23 cellular contexts compared by ENCODE assay signal in genomic region chr12:53950789-53951576, GRCh38. TPM values are rescaled to one million over a fixed set of nuclear protein-coding genes. Genes with fewer than 3 reads are reported as not detected.
DNase-seq lines count a peak whose midpoint lies in the region; ATAC-seq and TF ChIP-seq lines count a peak whose summit lies in the region.
"Had no signal": no experiment of that assay in that cellular context is flagged by ENCODE, and none has a peak within 500 bp of the region (broad histone marks: within the 10 kb centered on the region; RNA-seq: fewer than 3 reads in every experiment).

No MANE protein-coding gene starts in this region.

- H3K9ac ChIP-seq in mammary epithelial cell (ENCODE audit: insufficient read depth, low read length), result no peak overlapping the region

- intact Hi-C loops in activated CD4-positive, alpha-beta memory T cell treated with anti-CD3 and anti-CD28 coated beads for 36 hours (cut with micrococcal nuclease), result loop anchor here (5.0 kb wide), 2 partner anchors 36 to 101 kb away; partner anchors contain the start of genes HOXC10 and HOXC4
- intact Hi-C loops in mammary epithelial cell (cut with micrococcal nuclease), result loop anchor here (1.0 kb wide), 2 partner anchors 160 to 184 kb away; no protein-coding TSS in a partner anchor

- no peak for TF ChIP-seq CTCF in mammary epithelial cell (conservative IDR thresholded peaks at IDR 0.05 in 1 of 2, IDR thresholded peaks at IDR 0.05 in 1 of 2; ENCODE audit: extremely low read depth in 1 of 2, insufficient read depth in 1 of 2, low read depth in 1 of 2, low read length in 2 of 2)

- 46% methylated on average over 16 of the region's 34 CpGs for WGBS in mammary epithelial cell (ENCODE audit: low coverage, missing lambda C conversion rate)

- H3K4me1 Mint-ChIP-seq in stimulated activated naive CD8-positive, alpha-beta T cell treated with anti-CD3 and anti-CD28 coated beads, Interleukin-15, Interleukin-2, amounts not matched to agents 100 ng/mL and 50 ng/mL, for 24 hours (ENCODE audit: low read depth), result peaks cover 9% of the 10 kb centered on the region
- H3K4me1 Mint-ChIP-seq in activated CD4-positive, alpha-beta memory T cell treated with anti-CD3 and anti-CD28 coated beads for 36 hours (ENCODE audit: low read depth), result peaks cover 11% of the 10 kb centered on the region

- no TSS peak for BruUV-seq in mammary epithelial cell (replicated peaks; lab: Mats Ljungman, UMichigan)

- H3K4me3 ChIP-seq in mammary epithelial cell (replicated peaks in 1 of 3; ENCODE audit: insufficient read depth in 1 of 3, low read depth in 2 of 3, low read length in 3 of 3), result no peak overlapping the region
- H3K4me3 ChIP-seq: MG63, pancreas, sigmoid colon, tibial nerve had no signal

- peak overlapping the region; percentile 35 for H3K4me3 Mint-ChIP-seq in stimulated activated naive CD8-positive, alpha-beta T cell treated with anti-CD3 and anti-CD28 coated beads, Interleukin-15, Interleukin-2, amounts not matched to agents 100 ng/mL and 50 ng/mL, for 24 hours
- H3K4me3 Mint-ChIP-seq in activated CD4-positive, alpha-beta memory T cell treated with anti-CD3 and anti-CD28 coated beads for 36 hours, result no peak overlapping the region
- H3K4me3 Mint-ChIP-seq: WTC11 had no signal

- no peak overlapping the region for H3K27ac ChIP-seq in mammary epithelial cell (ENCODE audit: insufficient read depth, low read depth, low read length)
- H3K27ac ChIP-seq: pancreas, sigmoid colon, tibial nerve had no signal

- H3K4me2 ChIP-seq in mammary epithelial cell (ENCODE audit: insufficient read depth, low read depth, low read length), result no peak overlapping the region

- H3K36me3 ChIP-seq in mammary epithelial cell (ENCODE audit: insufficient read depth, low read length), result no peaks in the 10 kb centered on the region
- H3K36me3 ChIP-seq: pancreas, sigmoid colon, tibial nerve had no signal

- peaks cover 20% of the 10 kb centered on the region for H3K27me3 ChIP-seq in mammary epithelial cell (ENCODE audit: insufficient read depth, low read length)
- H3K27me3 ChIP-seq: MG63 had no signal

- no peak for ATAC-seq in stimulated activated naive CD8-positive, alpha-beta T cell treated with anti-CD3 and anti-CD28 coated beads, Interleukin-15, Interleukin-2, amounts not matched to agents 100 U/mL and 50 U/mL, for 24 hours
- peak; percentile 30 for ATAC-seq in left lobe of liver
- ATAC-seq: pancreas, WTC11 had no signal

- peaks cover 91% of the 10 kb centered on the region for H3K27me3 Mint-ChIP-seq in stimulated activated naive CD8-positive, alpha-beta T cell treated with anti-CD3 and anti-CD28 coated beads, Interleukin-15, Interleukin-2, amounts not matched to agents 100 ng/mL and 50 ng/mL, for 24 hours
- H3K27me3 Mint-ChIP-seq in activated CD4-positive, alpha-beta memory T cell treated with anti-CD3 and anti-CD28 coated beads for 36 hours, result peaks cover 83% of the 10 kb centered on the region

- in situ Hi-C loops in mammary epithelial cell (cut with MboI; ENCODE audit: low sequenced_read_pairs in 2 of 2), result no loop called here

- no peaks in the 10 kb centered on the region for H3K9me3 Mint-ChIP-seq in stimulated activated naive CD8-positive, alpha-beta T cell treated with anti-CD3 and anti-CD28 coated beads, Interleukin-15, Interleukin-2, amounts not matched to agents 100 ng/mL and 50 ng/mL, for 24 hours
- H3K9me3 Mint-ChIP-seq in activated CD4-positive, alpha-beta memory T cell treated with anti-CD3 and anti-CD28 coated beads for 36 hours, result no peaks in the 10 kb centered on the region
- H3K9me3 Mint-ChIP-seq: WTC11 had no signal

- no peaks in the 10 kb centered on the region for H3K9me3 ChIP-seq in mammary epithelial cell (replicated peaks; ENCODE audit: insufficient read depth, low read length)
- H3K9me3 ChIP-seq: MG63, pancreas, sigmoid colon, tibial nerve had no signal

- H3K27ac Mint-ChIP-seq in stimulated activated naive CD8-positive, alpha-beta T cell treated with anti-CD3 and anti-CD28 coated beads, Interleukin-15, Interleukin-2, amounts not matched to agents 100 ng/mL and 50 ng/mL, for 24 hours, result no peak overlapping the region
- peak overlapping the region; percentile 38 for H3K27ac Mint-ChIP-seq in activated CD4-positive, alpha-beta memory T cell treated with anti-CD3 and anti-CD28 coated beads for 36 hours
- H3K27ac Mint-ChIP-seq: WTC11 had no signal

- H3K79me2 ChIP-seq in mammary epithelial cell (ENCODE audit: insufficient read depth, low read length), result no peaks in the 10 kb centered on the region

- no peak overlapping the region for H2AFZ ChIP-seq in mammary epithelial cell (ENCODE audit: low read depth, low read length)

- no peaks in the 10 kb centered on the region for H4K20me1 ChIP-seq in mammary epithelial cell (ENCODE audit: insufficient read depth, low read length)

- H3K36me3 Mint-ChIP-seq in stimulated activated naive CD8-positive, alpha-beta T cell treated with anti-CD3 and anti-CD28 coated beads, Interleukin-15, Interleukin-2, amounts not matched to agents 100 ng/mL and 50 ng/mL, for 24 hours (ENCODE audit: low read depth), result no peaks in the 10 kb centered on the region
- peaks cover 3% of the 10 kb centered on the region for H3K36me3 Mint-ChIP-seq in activated CD4-positive, alpha-beta memory T cell treated with anti-CD3 and anti-CD28 coated beads for 36 hours
- H3K36me3 Mint-ChIP-seq: WTC11 had no signal

- CTCF ChIA-PET in activated CD4-positive, alpha-beta memory T cell treated with anti-CD3 and anti-CD28 coated beads for 36 hours (lab: Charles Lee), result interaction anchor here (1.0 kb wide), 1 partner anchor 163 kb away, joined by 3 read pairs; no protein-coding TSS in a partner anchor
- CTCF ChIA-PET in mammary epithelial cell (lab: Charles Lee; ENCODE audit: low non-redundant PET), result interaction anchor here (0.7 kb wide), 1 partner anchor 27 kb away, joined by 3 read pairs; no protein-coding TSS in a partner anchor

- peaks cover 12% of the 10 kb centered on the region for H3K4me1 ChIP-seq in mammary epithelial cell (ENCODE audit: insufficient read depth, low read length)
- H3K4me1 ChIP-seq: pancreas had no signal

- no peak for DNase-seq in stimulated activated naive CD8-positive, alpha-beta T cell treated with anti-CD3 and anti-CD28 coated beads, Interleukin-15, Interleukin-2, amounts not matched to agents 100 U/mL and 50 U/mL, for 24 hours
- no peak for DNase-seq in activated CD4-positive, alpha-beta memory T cell treated with anti-CD3 and anti-CD28 coated beads for 36 hours
- DNase-seq in left lobe of liver (ENCODE audit: low spot score) (no peak), cortex of kidney (lab: John Stamatoyannopoulos, UW) (no peak), mammary epithelial cell (no peak), cerebellum (ENCODE audit: low spot score) (no peak)
- DNase-seq: activated effector memory CD4-positive, alpha-beta T cell treated with anti-CD3 and anti-CD28 coated beads, Interleukin-2, amount 50 U/mL, for 16 hours; AML-193; Calu3; head of caudate nucleus; MG63; NCI-H146; SIG-M5; sigmoid colon had no signal

- POLR2A ChIA-PET in activated CD4-positive, alpha-beta memory T cell treated with anti-CD3 and anti-CD28 coated beads for 36 hours (lab: Charles Lee), result no interaction called here

- dilution Hi-C loops in mammary epithelial cell (cut with HindIII; ENCODE audit: low sequenced_read_pairs), result no loop called here

RNA-seq across cellular contexts. Expression of gene HOXC12, which starts 3.7 kb away (rescaled TPM):
- not detected for total RNA-seq in activated CD4-positive, alpha-beta memory T cell treated with anti-CD3 and anti-CD28 coated beads for 36 hours
- total RNA-seq in left lobe of liver (not detected), mammary epithelial cell (under 1 TPM in 1 of 2 donors, not detected in 1; under 0.01 TPM), cerebellum (not detected)
- polyA plus RNA-seq in mammary epithelial cell, result 0.05 TPM
- not detected for polyA minus RNA-seq in mammary epithelial cell
- total RNA-seq: astrocyte; Calu3; H4; liver; OCI-LY7; pancreas; sigmoid colon; T-helper 1 cell treated with Interleukin-12 subunit alpha and Interleukin-12 subunit beta and Interleukin-4 antibody, amounts not matched to agents 30 ng/mL and 1 ng/mL, for 36 hours; WTC11 had no signal
- polyA plus RNA-seq: liver, pancreas, sigmoid colon had no signal

RNA-seq across cellular contexts. Expression of gene HOXC13, which starts 12.4 kb away (rescaled TPM):
- not detected for total RNA-seq in activated CD4-positive, alpha-beta memory T cell treated with anti-CD3 and anti-CD28 coated beads for 36 hours
- total RNA-seq in left lobe of liver (not detected), mammary epithelial cell (10 to 100 TPM; 10.2 to 15.7 TPM), cerebellum (not detected)
- polyA plus RNA-seq in mammary epithelial cell, result 9.1 TPM
- polyA minus RNA-seq in mammary epithelial cell, result 18.3 TPM
- total RNA-seq: astrocyte; Calu3; liver; sigmoid colon; T-helper 1 cell treated with Interleukin-12 subunit alpha and Interleukin-12 subunit beta and Interleukin-4 antibody, amounts not matched to agents 30 ng/mL and 1 ng/mL, for 36 hours; tibial nerve had no signal
- polyA plus RNA-seq: liver, pancreas had no signal

RNA-seq across cellular contexts. Expression of gene HOXC11, which starts 21.9 kb away (rescaled TPM):
- not detected for total RNA-seq in activated CD4-positive, alpha-beta memory T cell treated with anti-CD3 and anti-CD28 coated beads for 36 hours
- total RNA-seq in left lobe of liver (not detected), mammary epithelial cell (1 to 10 TPM in 1 of 2 donors, not detected in 1; 1.5 TPM), cerebellum (not detected)
- 0.22 TPM for polyA plus RNA-seq in mammary epithelial cell
- polyA minus RNA-seq in mammary epithelial cell, result not detected
- total RNA-seq: astrocyte; Calu3; liver; pancreas; sigmoid colon; T-helper 1 cell treated with Interleukin-12 subunit alpha and Interleukin-12 subunit beta and Interleukin-4 antibody, amounts not matched to agents 30 ng/mL and 1 ng/mL, for 36 hours; WTC11 had no signal
- polyA plus RNA-seq: liver, pancreas, sigmoid colon had no signal

RNA-seq across cellular contexts. Expression of gene HOTAIR, which starts 23.8 kb away (rescaled TPM):
- not detected for total RNA-seq in activated CD4-positive, alpha-beta memory T cell treated with anti-CD3 and anti-CD28 coated beads for 36 hours
- total RNA-seq in left lobe of liver, result not detected
- under 1 TPM in 1 of 2 donors, not detected in 1; 0.67 TPM for total RNA-seq in mammary epithelial cell
- polyA plus RNA-seq in mammary epithelial cell, result 0.33 TPM
- polyA minus RNA-seq in mammary epithelial cell, result not detected
- not detected for total RNA-seq in cerebellum
- total RNA-seq: astrocyte; Calu3; liver; pancreas; sigmoid colon; T-helper 1 cell treated with Interleukin-12 subunit alpha and Interleukin-12 subunit beta and Interleukin-4 antibody, amounts not matched to agents 30 ng/mL and 1 ng/mL, for 36 hours; WTC11 had no signal
- polyA plus RNA-seq: liver, pancreas, sigmoid colon had no signal

RNA-seq across cellular contexts. Expression of gene HOXC10, which starts 34.0 kb away (rescaled TPM):
- not detected for total RNA-seq in activated CD4-positive, alpha-beta memory T cell treated with anti-CD3 and anti-CD28 coated beads for 36 hours
- total RNA-seq in left lobe of liver (0.33 TPM), mammary epithelial cell (1 to 10 TPM; 3.3 to 3.8 TPM), cerebellum (not detected)
- 0.83 TPM for polyA plus RNA-seq in mammary epithelial cell
- 1.2 TPM for polyA minus RNA-seq in mammary epithelial cell
- total RNA-seq: astrocyte; liver; sigmoid colon; T-helper 1 cell treated with Interleukin-12 subunit alpha and Interleukin-12 subunit beta and Interleukin-4 antibody, amounts not matched to agents 30 ng/mL and 1 ng/mL, for 36 hours; WTC11 had no signal
- polyA plus RNA-seq: liver, sigmoid colon had no signal

Comparison
In these comparisons a context has a peak if more than half of its experiments do, and no peak if none do; other contexts are left out.
1. RNA of gene HOXC13, which starts 12.4 kb away (total RNA-seq): 10.2 to 15.7 TPM in mammary epithelial cell; not detected in left lobe of liver (single experiment), not detected in activated CD4-positive, alpha-beta memory T cell treated with anti-CD3 and anti-CD28 coated beads for 36 hours and not detected in cerebellum (single experiment); every median in the first group is over 10 times any median in the second.